1 cellular context compared by ENCODE assay signal in genomic region chr3:124049203-124049748, GRCh38.
TF ChIP-seq lines count a peak whose summit lies in the region.

No MANE protein-coding gene starts in this region.

TF ChIP-seq in HepG2, 621 proteins besides CTCF, POLR2A, EP300 and RAD21:
- no peak for TF ChIP-seq XRCC5 (optimal IDR thresholded peaks at IDR 0.05; ENCODE audit: low read length)
- TF ChIP-seq RARG (CRISPR knock-in tag; IDR thresholded peaks at IDR 0.05; ENCODE audit: low read depth): no peak
- peak; percentile 24 to 64; a peak in 2 of 4 replicates for TF ChIP-seq MAFK (conservative IDR thresholded peaks at IDR 0.05 in 1 of 2, IDR thresholded peaks at IDR 0.05 in 1 of 2; ENCODE audit: low read length in 2 of 2)
- TF ChIP-seq MAFF (IDR thresholded peaks at IDR 0.05; ENCODE audit: low read depth, low read length): peak; percentile 33; the same call in 1 of the 2 replicates
- no peak for TF ChIP-seq PCBP1 (IDR thresholded peaks at IDR 0.05; ENCODE audit: borderline replicate concordance, low read depth, low read length)
- no peak for TF ChIP-seq HNRNPLL (IDR thresholded peaks at IDR 0.05; ENCODE audit: low read depth, low read length, poor library complexity, severe bottlenecking)
- TF ChIP-seq TFDP1 (CRISPR knock-in tag; IDR thresholded peaks at IDR 0.05; ENCODE audit: borderline replicate concordance): no peak
- no peak for TF ChIP-seq RBM22 (optimal IDR thresholded peaks at IDR 0.05; ENCODE audit: low read length)
- TF ChIP-seq MED1 (CRISPR knock-in tag; IDR thresholded peaks at IDR 0.05): no peak
